20 cellular contexts compared by ENCODE assay signal in the genomic region with DNA sequence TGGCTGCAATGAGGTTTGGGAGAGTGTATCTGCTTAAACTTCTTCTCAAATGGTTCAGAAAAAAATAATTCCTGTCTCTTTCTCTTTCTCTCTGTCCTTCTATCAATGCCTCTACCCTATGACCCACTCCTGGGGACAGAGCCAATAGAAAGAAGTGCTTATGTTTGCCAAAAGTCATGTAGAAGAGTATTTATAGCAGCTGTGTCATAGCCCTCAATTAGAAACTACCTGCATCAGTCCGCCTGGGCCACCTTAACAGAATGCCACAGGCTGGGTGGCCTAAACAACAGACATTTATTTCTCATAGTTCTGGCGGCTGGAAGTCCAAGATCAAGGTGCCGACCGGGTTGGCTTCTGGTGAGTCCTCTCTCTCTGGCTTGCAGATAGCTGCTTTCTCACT.
"Had no signal": no experiment of that assay in that cellular context is flagged by ENCODE, and none has a peak within 500 bp of the region (broad histone marks: within the 10 kb centered on the region; RNA-seq: fewer than 3 reads in every experiment).

No MANE protein-coding gene starts in this region.

- H3K36me3 Mint-ChIP-seq: activated CD4-positive, alpha-beta memory T cell treated with anti-CD3 and anti-CD28 coated beads for 36 hours; natural killer cell treated with Interleukin-12 subunit alpha and Interleukin-12 subunit beta and Interleukin-15 and Interleukin-18, amount 100 ng/mL, for 72 hours had no signal

- DNase-seq: activated CD4-positive, alpha-beta memory T cell treated with anti-CD3 and anti-CD28 coated beads for 36 hours; activated CD4-positive, alpha-beta T cell treated with anti-CD3 and anti-CD28 coated beads for 4 hours; activated CD4-positive, CD25-positive, alpha-beta regulatory T cell; activated naive CD4-positive, alpha-beta T cell treated with Interleukin-2 at 50 U/mL for 16 hours; activated naive CD8-positive, alpha-beta T cell treated with anti-CD3 and anti-CD28 coated beads for 36 hours; activated T-cell treated with anti-CD3 and anti-CD28 coated beads, Interleukin-2, amount 50 U/mL, for 48 hours; amygdala; cortex of kidney; foreskin fibroblast; hippocampal formation; kidney glomerular epithelial cell; stomach; transverse colon; uterus had no signal

- H3K4me3 Mint-ChIP-seq: activated CD4-positive, alpha-beta memory T cell treated with anti-CD3 and anti-CD28 coated beads for 36 hours; activated naive CD8-positive, alpha-beta T cell treated with anti-CD3 and anti-CD28 coated beads for 36 hours; memory B cell; natural killer cell treated with Interleukin-12 subunit alpha and Interleukin-12 subunit beta and Interleukin-15 and Interleukin-18, amount 100 ng/mL, for 72 hours; stimulated activated memory B cell treated with anti-CD40 and anti-IgM and Interleukin-4, amounts not matched to agents 10 μg/mL and 1 μg/mL and 100 μg/mL, for 72 hours; T-helper 1 cell treated with Interleukin-12 subunit alpha and Interleukin-12 subunit beta and Interleukin-4 antibody, amounts not matched to agents 30 μg/mL and 1 μg/mL, for 36 hours had no signal

- H3K4me1 ChIP-seq: uterus had no signal

- H3K36me3 ChIP-seq: stomach, transverse colon, uterus had no signal

- ATAC-seq: natural killer cell treated with Interleukin-12 subunit alpha and Interleukin-12 subunit beta and Interleukin-15 and Interleukin-18, amount 100 ng/mL, for 72 hours; stimulated activated memory B cell treated with anti-CD40 and anti-IgM and Interleukin-4, amounts not matched to agents 10 μg/mL and 1 μg/mL and 100 μg/mL, for 72 hours had no signal

- H3K9me3 Mint-ChIP-seq: activated naive CD8-positive, alpha-beta T cell treated with anti-CD3 and anti-CD28 coated beads for 36 hours; natural killer cell treated with Interleukin-12 subunit alpha and Interleukin-12 subunit beta and Interleukin-15 and Interleukin-18, amount 100 ng/mL, for 72 hours; stimulated activated memory B cell treated with anti-CD40 and anti-IgM and Interleukin-4, amounts not matched to agents 10 μg/mL and 1 μg/mL and 100 μg/mL, for 72 hours; T-helper 1 cell treated with Interleukin-12 subunit alpha and Interleukin-12 subunit beta and Interleukin-4 antibody, amounts not matched to agents 30 μg/mL and 1 μg/mL, for 36 hours had no signal

- H3K27ac ChIP-seq: skin epidermis, stomach, transverse colon, uterus had no signal

- H3K27me3 ChIP-seq: stomach, transverse colon, uterus had no signal

- H3K27me3 Mint-ChIP-seq: activated CD4-positive, alpha-beta memory T cell treated with anti-CD3 and anti-CD28 coated beads for 36 hours; activated naive CD8-positive, alpha-beta T cell treated with anti-CD3 and anti-CD28 coated beads for 36 hours; memory B cell; natural killer cell treated with Interleukin-12 subunit alpha and Interleukin-12 subunit beta and Interleukin-15 and Interleukin-18, amount 100 ng/mL, for 72 hours; progenitor cell of endocrine pancreas; stimulated activated memory B cell treated with anti-CD40 and anti-IgM and Interleukin-4, amounts not matched to agents 10 μg/mL and 1 μg/mL and 100 μg/mL, for 72 hours had no signal

- H3K27ac Mint-ChIP-seq: activated CD4-positive, alpha-beta memory T cell treated with anti-CD3 and anti-CD28 coated beads for 36 hours; activated naive CD8-positive, alpha-beta T cell treated with anti-CD3 and anti-CD28 coated beads for 36 hours; memory B cell; natural killer cell treated with Interleukin-12 subunit alpha and Interleukin-12 subunit beta and Interleukin-15 and Interleukin-18, amount 100 ng/mL, for 72 hours; progenitor cell of endocrine pancreas; stimulated activated memory B cell treated with anti-CD40 and anti-IgM and Interleukin-4, amounts not matched to agents 10 μg/mL and 1 μg/mL and 100 μg/mL, for 72 hours; T-helper 1 cell treated with Interleukin-12 subunit alpha and Interleukin-12 subunit beta and Interleukin-4 antibody, amounts not matched to agents 30 μg/mL and 1 μg/mL, for 36 hours had no signal

- H3K9me3 ChIP-seq: stomach, transverse colon, uterus had no signal

- H3K4me3 ChIP-seq: skin epidermis, stomach, transverse colon, uterus had no signal
